ENCODE assay signal across 8 cellular contexts in the genomic region with DNA sequence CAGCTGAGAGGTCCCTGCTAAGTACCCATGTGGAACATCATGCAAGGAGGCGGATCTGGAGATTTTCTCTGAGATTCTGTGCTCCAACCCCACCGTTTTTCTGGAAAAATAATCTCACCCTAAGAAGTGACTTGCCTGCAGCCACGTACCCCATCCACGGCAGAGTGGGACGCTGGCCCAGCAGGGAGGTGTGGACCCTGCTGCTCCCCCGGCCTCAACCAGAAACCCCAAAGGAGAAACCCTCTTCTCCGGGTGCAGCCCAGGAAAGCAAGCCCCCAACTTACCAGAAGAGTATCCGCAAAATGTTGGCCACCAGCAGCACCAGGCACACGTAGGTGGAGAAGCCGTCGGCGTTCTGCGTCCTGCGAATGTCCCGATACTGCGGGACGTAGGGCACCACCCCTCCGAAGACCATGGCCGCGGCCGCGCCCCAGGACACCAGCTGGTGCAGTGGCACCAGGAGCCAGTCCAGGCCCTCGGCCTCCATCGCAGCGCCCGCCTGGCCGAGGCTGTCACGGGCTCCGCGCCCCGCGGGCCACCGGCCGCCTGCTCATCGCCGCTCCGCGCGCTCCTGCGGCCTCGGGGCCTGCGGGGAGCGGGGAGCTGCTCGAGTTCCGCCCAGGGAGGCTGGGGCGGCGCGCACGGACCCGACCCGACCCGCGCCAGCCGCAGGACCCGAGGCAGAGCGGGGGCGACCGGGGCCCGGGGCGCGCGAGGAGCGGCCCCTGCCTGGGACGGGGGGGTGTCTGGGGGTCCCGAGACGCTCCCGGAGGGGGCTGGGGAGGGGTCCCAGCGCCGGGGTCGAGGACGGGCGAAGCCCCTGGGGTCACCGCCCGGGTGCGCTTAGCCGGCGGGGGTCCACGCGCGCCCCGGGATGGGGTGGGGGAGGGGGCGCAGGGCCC. TPM values are rescaled to one million over a fixed set of nuclear protein-coding genes. Genes with fewer than 3 reads are reported as not detected.
A peak's percentile ranks its signal among the peaks of the same experiment; 100 is the strongest.
DNase-seq lines count a peak whose midpoint lies in the region; ATAC-seq and TF ChIP-seq lines count a peak whose summit lies in the region.

No MANE protein-coding gene starts in this region.

- H3K36me3 ChIP-seq in HAP-1 (replicated peaks) (peaks cover 8% of the 10 kb centered on the region), Peyer's patch (peaks cover 0 to 5% (median 0%) of the 10 kb centered on the region in 3 donors), right lobe of liver (peaks cover 0 to 3% (median 0%) of the 10 kb centered on the region in 4 donors), thoracic aorta (no peaks in the 10 kb centered on the region)

- in situ Hi-C loops in HAP-1 (cut with MboI; ENCODE audit: low sequenced_read_pairs) = no loop called here

- H3K4me3 ChIP-seq in HAP-1 = peak overlapping the region; percentile 47
- peak overlapping the region; percentile 90 to 99 (median 95) for H3K4me3 ChIP-seq in Peyer's patch
- H3K4me3 ChIP-seq in right lobe of liver = peak overlapping the region; percentile 72 to 91 (median 89)
- peak overlapping the region; percentile 97 for H3K4me3 ChIP-seq in thoracic aorta

- H3K9me3 ChIP-seq in HAP-1 = no peaks in the 10 kb centered on the region
- no peaks in the 10 kb centered on the region for H3K9me3 ChIP-seq in Peyer's patch
- no peaks in the 10 kb centered on the region for H3K9me3 ChIP-seq in right lobe of liver
- H3K9me3 ChIP-seq in thoracic aorta = no peaks in the 10 kb centered on the region

- ATAC-seq in right lobe of liver (peak in 3 of 4 donors; percentile 3 to 28 (median 11)), thoracic aorta (ENCODE audit: insufficient number of reproducible peaks, low FRiP score, low read depth) (peak; percentile 10), GM18873 (IDR thresholded peaks at IDR 0.05; ENCODE audit: low FRiP score, unreplicated experiment) (no peak)

- H3K27ac ChIP-seq in Peyer's patch (peak overlapping the region; percentile 84 to 88 (median 88)), right lobe of liver (peak overlapping the region; percentile 91 to 95 (median 93)), thoracic aorta (peak overlapping the region in 1 of 2 donors; percentile 50)

- intact Hi-C loops in right lobe of liver (cut with DNase I) = no loop called here

- TF ChIP-seq POLR2A in Peyer's patch (IDR thresholded peaks at IDR 0.05) = peak; percentile 11 to 45
- TF ChIP-seq POLR2A in right lobe of liver (IDR thresholded peaks at IDR 0.05) = no peak

- DNase-seq in GM10266 (ENCODE audit: extremely low spot score) (peak; percentile 48), HAP-1 (ENCODE audit: low spot score in 2 of 2) (peak in 1 of 2 experiments; percentile 40), Peyer's patch (peak in 2 of 3 donors; percentile 53 to 73), dedifferentiated amniotic fluid mesenchymal stem cell (ENCODE audit: extremely low spot score) (peak; percentile 17), right lobe of liver (peak; percentile 59 to 66 (median 59)), thoracic aorta (ENCODE audit: low spot score) (no peak), NCI-H1048 (lab: John Stamatoyannopoulos, UW) (no peak)

- WGBS in right lobe of liver (ENCODE audit: insufficient coverage, low coverage, low lambda C conversion rate, missing lambda C conversion rate) = 0% methylated on average over 5 of the region's 82 CpGs

- no peaks in the 10 kb centered on the region for H3K27me3 ChIP-seq in HAP-1 (ENCODE audit: low read depth)
- no peaks in the 10 kb centered on the region for H3K27me3 ChIP-seq in Peyer's patch
- H3K27me3 ChIP-seq in right lobe of liver = no peaks in the 10 kb centered on the region
- no peaks in the 10 kb centered on the region for H3K27me3 ChIP-seq in thoracic aorta (replicated peaks; ENCODE audit: insufficient read depth)

- H3K4me1 ChIP-seq in HAP-1 (peaks cover 5% of the 10 kb centered on the region; the same call in 1 of the 2 replicates), Peyer's patch (peaks cover 0 to 39% (median 16%) of the 10 kb centered on the region in 4 donors), right lobe of liver (peaks cover 0 to 41% (median 8%) of the 10 kb centered on the region in 4 donors), thoracic aorta (ENCODE audit: control insufficient read depth in 1 of 2, low read depth in 2 of 2) (peaks cover 14 to 39% of the 10 kb centered on the region in 2 donors)

- no peak for TF ChIP-seq CTCF in GM10266 (IDR thresholded peaks at IDR 0.05; ENCODE audit: control insufficient read depth, insufficient read depth, low read depth, missing control alignments)
- TF ChIP-seq CTCF in Peyer's patch (IDR thresholded peaks at IDR 0.05) = no peak
- no peak for TF ChIP-seq CTCF in right lobe of liver (IDR thresholded peaks at IDR 0.05)
- no peak for TF ChIP-seq CTCF in thoracic aorta (IDR thresholded peaks at IDR 0.05)

RNA-seq across cellular contexts. Expression of a gene that starts 0.8 kb away (rescaled TPM):
- total RNA-seq in Peyer's patch = 10 to 100 TPM; 28.0 to 41.4 (median 34.9) TPM
- total RNA-seq in right lobe of liver = 100 to 1,000 TPM in 3 of 6 experiments, 10 to 100 TPM in 3; 61.6 to 140 (median 95.8) TPM
- 10 to 100 TPM; 39.1 to 51.2 TPM for total RNA-seq in thoracic aorta

RNA-seq across cellular contexts. Expression of a gene that starts 13.8 kb away (rescaled TPM):
- total RNA-seq in Peyer's patch (10 to 100 TPM; 14.9 to 64.9 (median 47.8) TPM), right lobe of liver (10 to 100 TPM; 16.8 to 35.1 (median 23.7) TPM), thoracic aorta (10 to 100 TPM in 1 of 2 donors, 1 to 10 TPM in 1; 8.5 to 11.6 TPM)

RNA-seq across cellular contexts. Expression of a gene that starts 37.7 kb away (rescaled TPM):
- total RNA-seq in Peyer's patch (10 to 100 TPM; 14.0 to 44.5 (median 19.4) TPM), right lobe of liver (10 to 100 TPM; 18.5 to 53.9 (median 37.8) TPM), thoracic aorta (10 to 100 TPM; 12.0 to 31.5 TPM)

Comparison
In these comparisons a context has a peak if more than half of its experiments do, and no peak if none do; other contexts are left out.
1. DNase-seq: peak in GM10266 (single experiment), Peyer's patch (2 of 3), dedifferentiated amniotic fluid mesenchymal stem cell (single experiment) and right lobe of liver (3 of 3); none in thoracic aorta (single experiment) and NCI-H1048 (single experiment).
2. H3K4me3 ChIP-seq: peak in every context shown above with its lines; median percentile 97 in thoracic aorta; 95 in Peyer's patch; 89 in right lobe of liver; 47 in HAP-1.